In genomic region chr18:36398419-36398818, GRCh38 we compare ENCODE assay signal across 1 cellular context.
TF ChIP-seq lines count a peak whose summit lies in the region.

No MANE protein-coding gene starts in this region.

TF ChIP-seq in SK-N-SH treated with all-trans-retinoic acid at 6 μM for 48 hours, 23 proteins besides CTCF, POLR2A, EP300 and RAD21:
- TF ChIP-seq POU6F1 (CRISPR knock-in tag; IDR thresholded peaks at IDR 0.05; ENCODE audit: borderline replicate concordance, low read depth) (no peak), ESRRG (CRISPR knock-in tag; IDR thresholded peaks at IDR 0.05) (no peak), PATZ1 (CRISPR knock-in tag; IDR thresholded peaks at IDR 0.05; ENCODE audit: borderline replicate concordance) (no peak), PPARA (CRISPR knock-in tag; IDR thresholded peaks at IDR 0.05; ENCODE audit: borderline replicate concordance) (no peak), ZFP30 (CRISPR knock-in tag; IDR thresholded peaks at IDR 0.05) (no peak), ZNF70 (CRISPR knock-in tag; IDR thresholded peaks at IDR 0.05) (no peak), ZFP3 (CRISPR knock-in tag; IDR thresholded peaks at IDR 0.05) (no peak), ARNTL (CRISPR knock-in tag; IDR thresholded peaks at IDR 0.05; ENCODE audit: borderline replicate concordance, low read depth) (no peak), ZC3H10 (CRISPR knock-in tag; IDR thresholded peaks at IDR 0.05) (no peak)
TF ChIP-seq in SK-N-SH treated with all-trans-retinoic acid at 6 μM for 48 hours: peak in this region for 0.
